In the genomic region with DNA sequence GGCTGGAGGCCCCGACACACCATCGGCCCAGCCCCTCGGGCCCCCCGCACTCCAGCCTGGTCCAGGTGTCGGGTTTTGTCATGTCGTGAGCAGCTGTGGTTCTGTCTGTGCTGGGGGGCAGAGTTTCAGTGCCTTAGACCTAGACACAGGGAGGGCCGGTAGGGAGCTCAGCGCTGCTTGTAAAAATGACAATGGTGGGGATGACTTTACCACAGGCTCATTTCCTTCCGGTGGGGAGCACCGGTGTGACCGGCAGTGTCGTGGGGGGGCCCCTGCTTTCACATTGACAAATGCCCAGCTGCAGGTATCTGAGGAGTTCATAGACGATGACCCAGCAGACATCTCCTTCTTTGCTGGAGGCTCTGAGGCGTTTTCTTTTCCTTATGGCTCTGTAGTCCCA, we compare ENCODE assay signal across 33 cellular contexts.
"Had no signal": no experiment of that assay in that cellular context is flagged by ENCODE, and none has a peak within 500 bp of the region (broad histone marks: within the 10 kb centered on the region; RNA-seq: fewer than 3 reads in every experiment).

No MANE protein-coding gene starts in this region.

- H3K4me3 Mint-ChIP-seq: activated CD8-positive, alpha-beta T cell treated with anti-CD3 and anti-CD28 coated beads for 36 hours; activated naive CD4-positive, alpha-beta T cell treated with anti-CD3 and anti-CD28 coated beads, Interleukin-2, amount 50 U/mL, for 24 hours; activated naive CD8-positive, alpha-beta T cell treated with anti-CD3 and anti-CD28 coated beads, Interleukin-2, amount 10 ng/mL, durations not matched to agents 7 days and 5 days; activated T-cell treated with anti-CD3 and anti-CD28 coated beads, Interleukin-2, amount 50 U/mL, for 72 hours; activated T-helper 17 cell treated with anti-CD3 and anti-CD28 coated beads, Interleukin-2, amount 50 U/mL, for 72 hours had no signal

- H3K27ac Mint-ChIP-seq: activated CD8-positive, alpha-beta T cell treated with anti-CD3 and anti-CD28 coated beads for 36 hours; activated naive CD4-positive, alpha-beta T cell treated with anti-CD3 and anti-CD28 coated beads, Interleukin-2, amount 50 U/mL, for 24 hours; activated naive CD8-positive, alpha-beta T cell treated with anti-CD3 and anti-CD28 coated beads, Interleukin-2, amount 10 ng/mL, durations not matched to agents 7 days and 5 days; activated T-cell treated with anti-CD3 and anti-CD28 coated beads, Interleukin-2, amount 50 U/mL, for 72 hours; activated T-helper 17 cell treated with anti-CD3 and anti-CD28 coated beads, Interleukin-2, amount 50 U/mL, for 72 hours had no signal

- H3K9me3 ChIP-seq: ascending aorta, SJCRH30 had no signal

- H3K27ac ChIP-seq: ascending aorta, cardiac muscle cell, PC-9, SJCRH30, SK-N-MC, WERI-Rb-1 had no signal

- H3K9me3 Mint-ChIP-seq: activated CD8-positive, alpha-beta T cell treated with anti-CD3 and anti-CD28 coated beads for 36 hours; activated naive CD4-positive, alpha-beta T cell treated with anti-CD3 and anti-CD28 coated beads, Interleukin-2, amount 50 U/mL, for 24 hours; activated naive CD8-positive, alpha-beta T cell treated with anti-CD3 and anti-CD28 coated beads, Interleukin-2, amount 10 ng/mL, durations not matched to agents 7 days and 5 days; activated T-cell treated with anti-CD3 and anti-CD28 coated beads, Interleukin-2, amount 50 U/mL, for 72 hours; activated T-helper 17 cell treated with anti-CD3 and anti-CD28 coated beads, Interleukin-2, amount 50 U/mL, for 72 hours had no signal

- ATAC-seq: activated CD8-positive, alpha-beta T cell treated with anti-CD3 and anti-CD28 coated beads for 36 hours; activated T-cell treated with anti-CD3 and anti-CD28 coated beads, Interleukin-2, amount 50 U/mL, for 72 hours; activated T-helper 17 cell treated with anti-CD3 and anti-CD28 coated beads, Interleukin-2, amount 50 U/mL, for 72 hours had no signal

- H3K4me3 ChIP-seq: ascending aorta, cardiac muscle cell, PC-9, SJCRH30, SK-N-MC had no signal

- DNase-seq: activated CD4-positive, alpha-beta T cell treated with anti-CD3 and anti-CD28 coated beads for 1 hour; activated CD4-positive, alpha-beta T cell treated with anti-CD3 and anti-CD28 coated beads for 48 hours; activated CD4-positive, alpha-beta T cell treated with anti-CD3 and anti-CD28 coated beads, Interleukin-2, amount 50 U/mL, for 4 hours; activated CD4-positive, CD25-positive, alpha-beta regulatory T cell; activated CD8-positive, alpha-beta T cell treated with anti-CD3 and anti-CD28 coated beads for 36 hours; activated gamma-delta T cell; activated naive CD4-positive, alpha-beta T cell treated with Interleukin-2 at 50 U/mL for 16 hours; activated naive CD8-positive, alpha-beta T cell treated with anti-CD3 and anti-CD28 coated beads, Interleukin-2, amount 10 ng/mL, durations not matched to agents 7 days and 5 days; activated T-cell treated with anti-CD3 and anti-CD28 coated beads, Interleukin-2, amount 50 U/mL, for 1 hour; activated T-cell treated with anti-CD3 and anti-CD28 coated beads, Interleukin-2, amount 50 U/mL, for 72 hours; amygdala; KG1; MM.1S; MV-4-11; NCI-H1092; NCI-H146; NCI-H187; NCI-H2029 treated with DMSO at 0.1 percent for 48 hours; NCI-H2107; NCI-H2171; NCI-H510A; NCI-H526; NCI-H748 treated with DMSO at 0.1 percent for 48 hours; PC-9; SHP77; SJCRH30; T1000; WERI-Rb-1 had no signal

- H3K4me1 ChIP-seq: ascending aorta had no signal

- H3K27me3 ChIP-seq: ascending aorta, cardiac muscle cell, SJCRH30 had no signal
